19 cellular contexts compared by ENCODE assay signal in genomic region chr5:41094871-41095270, GRCh38. TPM values are rescaled to one million over a fixed set of nuclear protein-coding genes. Genes with fewer than 3 reads are reported as not detected.
DNase-seq lines count a peak whose midpoint lies in the region; ATAC-seq lines count a peak whose summit lies in the region.
"Had no signal": no experiment of that assay in that cellular context is flagged by ENCODE, and none has a peak within 500 bp of the region (broad histone marks: within the 10 kb centered on the region; RNA-seq: fewer than 3 reads in every experiment).

No MANE protein-coding gene starts in this region.

- H3K4me1 Mint-ChIP-seq in activated T-helper 1 cell treated with anti-CD3 and anti-CD28 coated beads, Interleukin-12 subunit alpha, Interleukin-12 subunit beta, Interleukin-2, Interleukin-4 antibody, amounts not matched to agents 30 ng/mL and 10 ng/mL and 1 ng/mL, durations not matched to agents 14 hours and 24 hours and 36 hours (ENCODE audit: low read depth): no peaks in the 10 kb centered on the region
- H3K4me1 Mint-ChIP-seq: activated CD4-positive, alpha-beta T cell treated with anti-CD3 and anti-CD28 coated beads for 36 hours had no signal

- DNase-seq in DMS53 treated with DMSO at 0.1 percent for 48 hours (lab: John Stamatoyannopoulos, UW; ENCODE audit: unreplicated experiment) (peak; percentile 21), HT-29 (ENCODE audit: low spot score) (peak; percentile 27), SK-MEL-5 (ENCODE audit: low read depth, low spot score) (peak; percentile 83), iPS DF 19.7 (ENCODE audit: low read depth, low spot score) (peak; percentile 12), globus pallidus (ENCODE audit: low spot score) (no peak)
- DNase-seq in activated T-helper 1 cell treated with anti-CD3 and anti-CD28 coated beads, Interleukin-12 subunit alpha, Interleukin-12 subunit beta, Interleukin-2, Interleukin-4 antibody, amounts not matched to agents 30 ng/mL and 10 ng/mL and 1 ng/mL, durations not matched to agents 14 hours and 24 hours and 36 hours (ENCODE audit: low spot score): no peak
- DNase-seq: activated CD4-positive, alpha-beta T cell treated with anti-CD3 and anti-CD28 coated beads for 36 hours; activated CD8-positive, alpha-beta memory T cell treated with anti-CD3 and anti-CD28 coated beads, Interleukin-2, amount 50 U/mL, for 4 hours; activated naive CD4-positive, alpha-beta T cell; aorta; heart right ventricle; left colon; posterior cingulate gyrus; T-helper 9 cell had no signal

- no peak overlapping the region for H3K4me3 Mint-ChIP-seq in activated T-helper 1 cell treated with anti-CD3 and anti-CD28 coated beads, Interleukin-12 subunit alpha, Interleukin-12 subunit beta, Interleukin-2, Interleukin-4 antibody, amounts not matched to agents 30 ng/mL and 10 ng/mL and 1 ng/mL, durations not matched to agents 14 hours and 24 hours and 36 hours
- H3K4me3 Mint-ChIP-seq: activated CD4-positive, alpha-beta T cell treated with anti-CD3 and anti-CD28 coated beads for 36 hours; dendritic cell treated with granulocyte-macrophage colony-stimulating factor and Interleukin-4, amounts not matched to agents 40 ng/mL and 50 ng/mL, for 4 days had no signal

- H3K9me3 Mint-ChIP-seq in activated T-helper 1 cell treated with anti-CD3 and anti-CD28 coated beads, Interleukin-12 subunit alpha, Interleukin-12 subunit beta, Interleukin-2, Interleukin-4 antibody, amounts not matched to agents 30 ng/mL and 10 ng/mL and 1 ng/mL, durations not matched to agents 14 hours and 24 hours and 36 hours: no peaks in the 10 kb centered on the region
- H3K9me3 Mint-ChIP-seq: dendritic cell treated with granulocyte-macrophage colony-stimulating factor and Interleukin-4, amounts not matched to agents 40 ng/mL and 50 ng/mL, for 4 days had no signal

- no peaks in the 10 kb centered on the region for H3K36me3 Mint-ChIP-seq in activated T-helper 1 cell treated with anti-CD3 and anti-CD28 coated beads, Interleukin-12 subunit alpha, Interleukin-12 subunit beta, Interleukin-2, Interleukin-4 antibody, amounts not matched to agents 30 ng/mL and 10 ng/mL and 1 ng/mL, durations not matched to agents 14 hours and 24 hours and 36 hours (ENCODE audit: low read depth)

- H3K27ac Mint-ChIP-seq in activated T-helper 1 cell treated with anti-CD3 and anti-CD28 coated beads, Interleukin-12 subunit alpha, Interleukin-12 subunit beta, Interleukin-2, Interleukin-4 antibody, amounts not matched to agents 30 ng/mL and 10 ng/mL and 1 ng/mL, durations not matched to agents 14 hours and 24 hours and 36 hours: no peak overlapping the region
- H3K27ac Mint-ChIP-seq: activated CD4-positive, alpha-beta T cell treated with anti-CD3 and anti-CD28 coated beads for 36 hours; dendritic cell treated with granulocyte-macrophage colony-stimulating factor and Interleukin-4, amounts not matched to agents 40 ng/mL and 50 ng/mL, for 4 days had no signal

- H3K27me3 Mint-ChIP-seq in activated T-helper 1 cell treated with anti-CD3 and anti-CD28 coated beads, Interleukin-12 subunit alpha, Interleukin-12 subunit beta, Interleukin-2, Interleukin-4 antibody, amounts not matched to agents 30 ng/mL and 10 ng/mL and 1 ng/mL, durations not matched to agents 14 hours and 24 hours and 36 hours (ENCODE audit: insufficient read depth): no peaks in the 10 kb centered on the region
- H3K27me3 Mint-ChIP-seq: activated CD4-positive, alpha-beta T cell treated with anti-CD3 and anti-CD28 coated beads for 36 hours; dendritic cell treated with granulocyte-macrophage colony-stimulating factor and Interleukin-4, amounts not matched to agents 40 ng/mL and 50 ng/mL, for 4 days had no signal

- in situ Hi-C loops in SK-MEL-5 (cut with HindIII; ENCODE audit: low pct_unique_long_range_greater_than_20kb, low sequenced_read_pairs): no loop called here

- intact Hi-C loops in activated T-helper 1 cell treated with anti-CD3 and anti-CD28 coated beads, Interleukin-12 subunit alpha, Interleukin-12 subunit beta, Interleukin-2, Interleukin-4 antibody, amounts not matched to agents 30 ng/mL and 10 ng/mL and 1 ng/mL, durations not matched to agents 14 hours and 24 hours and 36 hours (cut with micrococcal nuclease): no loop called here

- no peak for ATAC-seq in HG02798 (IDR thresholded peaks at IDR 0.05; ENCODE audit: poor library complexity, unreplicated experiment)
- no peak for ATAC-seq in HG03460 (IDR thresholded peaks at IDR 0.05; ENCODE audit: unreplicated experiment)
- ATAC-seq: activated CD4-positive, alpha-beta T cell treated with anti-CD3 and anti-CD28 coated beads for 36 hours; esophagus mucosa; left colon had no signal

RNA-seq across cellular contexts. Expression of gene MROH2B, which starts 23.7 kb away (rescaled TPM):
- total RNA-seq in HT-29 (2014; rRNA removed; shearing (Covaris generic)): not detected in 2 replicates
- total RNA-seq in SK-MEL-5 (2014; rRNA removed; shearing (Covaris generic)): not detected in 2 replicates
- polyA plus RNA-seq in SK-MEL-5 (2015; cell fraction: cytosol; rRNA removed): not detected in 2 replicates
- polyA plus RNA-seq in SK-MEL-5 (2015; cell fraction: nucleus; rRNA removed): not detected in 2 replicates
- total RNA-seq in activated T-helper 1 cell treated with anti-CD3 and anti-CD28 coated beads, Interleukin-12 subunit alpha, Interleukin-12 subunit beta, Interleukin-2, Interleukin-4 antibody, amounts not matched to agents 30 ng/mL and 10 ng/mL and 1 ng/mL, durations not matched to agents 14 hours and 24 hours and 36 hours: not detected in 2 replicates
- total RNA-seq: activated CD4-positive, alpha-beta T cell treated with anti-CD3 and anti-CD28 coated beads for 36 hours; aorta; esophagus mucosa; heart right ventricle; left colon; myocyte had no signal
- polyA plus RNA-seq: aorta had no signal

Comparison
In these comparisons a context has a peak if more than half of its experiments do, and no peak if none do; other contexts are left out.
1. DNase-seq: peak in DMS53 treated with DMSO at 0.1 percent for 48 hours (single experiment), HT-29 (single experiment), SK-MEL-5 (single experiment) and iPS DF 19.7 (single experiment); none in globus pallidus (single experiment) and activated T-helper 1 cell treated with anti-CD3 and anti-CD28 coated beads, Interleukin-12 subunit alpha, Interleukin-12 subunit beta, Interleukin-2, Interleukin-4 antibody, amounts not matched to agents 30 ng/mL and 10 ng/mL and 1 ng/mL, durations not matched to agents 14 hours and 24 hours and 36 hours (single experiment).